ENCODE assay signal across 1 cellular context in genomic region chr7:28060371-28060950, GRCh38.
TF ChIP-seq lines count a peak whose summit lies in the region.

No MANE protein-coding gene starts in this region.

TF ChIP-seq in SK-N-SH, 30 proteins besides CTCF, POLR2A, EP300 and RAD21 (continued from another document):
- TF ChIP-seq YY1 (IDR thresholded peaks at IDR 0.05; ENCODE audit: low read depth) (no peak), MAX (IDR thresholded peaks at IDR 0.05; ENCODE audit: low read depth) (no peak), GATA2 (CRISPR knock-in tag; IDR thresholded peaks at IDR 0.05) (no peak), EZH2phosphoT487 (IDR thresholded peaks at IDR 0.05; ENCODE audit: borderline replicate concordance, low read depth) (no peak), RFX5 (IDR thresholded peaks at IDR 0.05; ENCODE audit: low read length) (no peak), USF1 (IDR thresholded peaks at IDR 0.05; ENCODE audit: borderline replicate concordance, low read depth) (no peak), TCF12 (IDR thresholded peaks at IDR 0.05) (no peak), ELF1 (IDR thresholded peaks at IDR 0.05) (no peak), FOXJ3 (CRISPR knock-in tag; IDR thresholded peaks at IDR 0.05) (no peak), NRF1 (IDR thresholded peaks at IDR 0.05; ENCODE audit: low read depth, low read length) (no peak)
